Comparison of ENCODE assay signal across 1 cellular context in genomic region chr12:8226992-8227731, GRCh38.
TF ChIP-seq lines count a peak whose summit lies in the region.

FAM90A1 (minus strand) TSS chr12:8227618; CDS start chr12:8224832, 2,786 bp downstream.

TF ChIP-seq in GM12878, 131 proteins besides CTCF, POLR2A, EP300 and RAD21:
- TF ChIP-seq ZNF24 (IDR thresholded peaks at IDR 0.05) = peak; percentile 61
- TF ChIP-seq TCF12 (IDR thresholded peaks at IDR 0.05; ENCODE audit: low read depth, low read length) = peak; percentile 69; the same call in 1 of the 2 replicates
- TF ChIP-seq IKZF1 (conservative IDR thresholded peaks at IDR 0.05) = 0 out of 2 replicates have a peak, but pooled peaks have one; percentile 35
- TF ChIP-seq MTA2 (IDR thresholded peaks at IDR 0.05; ENCODE audit: low read depth) = peak; percentile 31; the same call in 1 of the 2 replicates
- TF ChIP-seq RUNX3 (IDR thresholded peaks at IDR 0.05; ENCODE audit: low read length) = peak; percentile 48
- TF ChIP-seq, protein P1, sequence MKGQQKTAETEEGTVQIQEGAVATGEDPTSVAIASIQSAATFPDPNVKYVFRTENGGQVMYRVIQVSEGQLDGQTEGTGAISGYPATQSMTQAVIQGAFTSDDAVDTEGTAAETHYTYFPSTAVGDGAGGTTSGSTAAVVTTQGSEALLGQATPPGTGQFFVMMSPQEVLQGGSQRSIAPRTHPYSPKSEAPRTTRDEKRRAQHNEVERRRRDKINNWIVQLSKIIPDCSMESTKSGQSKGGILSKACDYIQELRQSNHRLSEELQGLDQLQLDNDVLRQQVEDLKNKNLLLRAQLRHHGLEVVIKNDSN (IDR thresholded peaks at IDR 0.05; ENCODE audit: borderline replicate concordance, extremely low read length, insufficient read depth, low read depth, low read length) = peak; percentile 28
- TF ChIP-seq TCF3 (IDR thresholded peaks at IDR 0.05; ENCODE audit: borderline replicate concordance, insufficient read depth, low read depth, low read length) = 0 out of 2 replicates have a peak, but pooled peaks have one; percentile 36
- TF ChIP-seq MEF2B (IDR thresholded peaks at IDR 0.05; ENCODE audit: partially characterized antibody, poor library complexity, severe bottlenecking) = peak; percentile 17
- TF ChIP-seq DPF2 (IDR thresholded peaks at IDR 0.05) = peak; percentile 70
- peak; percentile 65; the same call in 1 of the 2 replicates for TF ChIP-seq JUND (IDR thresholded peaks at IDR 0.05; ENCODE audit: low read depth, low read length)
- peak; percentile 72 for TF ChIP-seq RAD51 (IDR thresholded peaks at IDR 0.05)
- TF ChIP-seq ATF7 (IDR thresholded peaks at IDR 0.05; ENCODE audit: low read depth) = 0 out of 2 replicates have a peak, but pooled peaks have one; percentile 21
- TF ChIP-seq JUNB (IDR thresholded peaks at IDR 0.05) = peak; percentile 83
- peak; percentile 60; the same call in 1 of the 2 replicates for TF ChIP-seq NR2F1 (conservative IDR thresholded peaks at IDR 0.05)
- peak; percentile 67 for TF ChIP-seq NR2C1 (IDR thresholded peaks at IDR 0.05)
- peak; percentile 37; the same call in 1 of the 2 replicates for TF ChIP-seq EED (IDR thresholded peaks at IDR 0.05; ENCODE audit: low read depth)
- peak; percentile 84 for TF ChIP-seq SPI1 (IDR thresholded peaks at IDR 0.05; ENCODE audit: borderline replicate concordance, insufficient read depth, low read depth, low read length)
- peak; percentile 44; the same call in 1 of the 2 replicates for TF ChIP-seq BCL11A (IDR thresholded peaks at IDR 0.05; ENCODE audit: low read depth, low read length)
- 0 out of 2 replicates have a peak, but pooled peaks have one; percentile 42 for TF ChIP-seq YY1 (IDR thresholded peaks at IDR 0.05; ENCODE audit: low read depth, low read length)
- TF ChIP-seq GATAD2B (conservative IDR thresholded peaks at IDR 0.05; ENCODE audit: low read depth) = peak; percentile 42; the same call in 1 of the 2 replicates
- peak in 1 of 2 experiments; percentile 50; a peak in 2 of 4 replicates for TF ChIP-seq IKZF2 (IDR thresholded peaks at IDR 0.05)
- TF ChIP-seq, protein P2, sequence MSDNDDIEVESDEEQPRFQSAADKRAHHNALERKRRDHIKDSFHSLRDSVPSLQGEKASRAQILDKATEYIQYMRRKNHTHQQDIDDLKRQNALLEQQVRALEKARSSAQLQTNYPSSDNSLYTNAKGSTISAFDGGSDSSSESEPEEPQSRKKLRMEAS (IDR thresholded peaks at IDR 0.05; ENCODE audit: low read depth, low read length) = peak; percentile 54; the same call in 1 of the 2 replicates
- TF ChIP-seq BHLHE40 (IDR thresholded peaks at IDR 0.05; ENCODE audit: borderline replicate concordance in 1 of 2, low read depth in 2 of 2, low read length in 1 of 2) = peak in 1 of 2 experiments; percentile 38; a peak in 1 of 4 replicates
TF ChIP-seq in GM12878: peak in this region for 23; not testable (repeated sequence) for 108.
